29 cellular contexts compared by ENCODE assay signal in genomic region chr19:47821460-47822020, GRCh38. TPM values are rescaled to one million over a fixed set of nuclear protein-coding genes. Genes with fewer than 3 reads are reported as not detected.
"Had no signal": no experiment of that assay in that cellular context is flagged by ENCODE, and none has a peak within 500 bp of the region (broad histone marks: within the 10 kb centered on the region; RNA-seq: fewer than 3 reads in every experiment).

Gene CRX (plus strand): TSS chr19:47821937. CDS start chr19:47834444, 12,507 bp downstream.

- H3K9me3 Mint-ChIP-seq: activated CD4-positive, alpha-beta T cell treated with anti-CD3 and anti-CD28 coated beads, Interleukin-2, amount 10 ng/mL, durations not matched to agents 7 days and 5 days; T-helper 2 cell treated with Interferon-gamma antibody and Interleukin-4, amounts not matched to agents 5 μg/mL and 100 μg/mL, for 36 hours had no signal

- H3K27ac ChIP-seq: gastrocnemius medialis, left lung, right lobe of liver had no signal

- H3K4me3 ChIP-seq: gastrocnemius medialis, left lung, right lobe of liver had no signal

- H3K36me3 ChIP-seq: gastrocnemius medialis, left lung, right lobe of liver had no signal

- ATAC-seq: esophagus mucosa; gastrocnemius medialis; left lung; right lobe of liver; stimulated activated naive CD8-positive, alpha-beta T cell treated with anti-CD3 and anti-CD28 coated beads, Interleukin-15, amount 100 ng/mL, for 72 hours had no signal

- H3K4me1 ChIP-seq: gastrocnemius medialis, left lung, right lobe of liver had no signal

- H3K4me1 Mint-ChIP-seq: stimulated activated naive CD8-positive, alpha-beta T cell treated with anti-CD3 and anti-CD28 coated beads, Interleukin-15, amount 100 ng/mL, for 72 hours had no signal

- DNase-seq: activated CD4-positive, alpha-beta T cell treated with anti-CD3 and anti-CD28 coated beads, Interleukin-2, amount 10 ng/mL, durations not matched to agents 7 days and 5 days; activated CD4-positive, CD25-positive, alpha-beta regulatory T cell; activated CD8-positive, alpha-beta memory T cell treated with anti-CD3 and anti-CD28 coated beads, Interleukin-2, amount 50 U/mL, for 48 hours; activated effector memory CD4-positive, alpha-beta T cell treated with Interleukin-2 at 50 U/mL for 16 hours; activated naive CD4-positive, alpha-beta T cell treated with anti-CD3 and anti-CD28 coated beads, Interleukin-2, amount 50 U/mL, for 16 hours; activated T-cell treated with anti-CD3 and anti-CD28 coated beads, Interleukin-2, amount 50 U/mL, for 48 hours; cerebellar nuclear complex; cortex of kidney; effector CD4-positive, alpha-beta T cell; gastrocnemius medialis; head of caudate nucleus; left lung; midbrain; right lobe of liver; small intestine; stimulated activated CD4-positive, alpha-beta T cell treated with anti-CD3 and anti-CD28 coated beads, Interleukin-15, amount 100 ng/mL, for 24 hours; stimulated activated CD4-positive, alpha-beta T cell treated with anti-CD3 and anti-CD28 coated beads, Interleukin-2, amount 100 ng/mL, for 48 hours; stimulated activated naive CD8-positive, alpha-beta T cell treated with anti-CD3 and anti-CD28 coated beads, Interleukin-15, amount 100 ng/mL, for 72 hours; trophoblast cell had no signal

- H3K4me3 Mint-ChIP-seq: activated CD4-positive, alpha-beta T cell treated with anti-CD3 and anti-CD28 coated beads, Interleukin-2, amount 10 ng/mL, durations not matched to agents 7 days and 5 days; stimulated activated naive CD8-positive, alpha-beta T cell treated with anti-CD3 and anti-CD28 coated beads, Interleukin-15, amount 100 ng/mL, for 72 hours; T-helper 2 cell treated with Interferon-gamma antibody and Interleukin-4, amounts not matched to agents 5 μg/mL and 100 μg/mL, for 36 hours had no signal

- H3K9me3 ChIP-seq: gastrocnemius medialis, right lobe of liver had no signal

- H3K27me3 ChIP-seq: right lobe of liver had no signal

- H3K27ac Mint-ChIP-seq: activated CD4-positive, alpha-beta T cell treated with anti-CD3 and anti-CD28 coated beads, Interleukin-2, amount 10 ng/mL, durations not matched to agents 7 days and 5 days; T-helper 2 cell treated with Interferon-gamma antibody and Interleukin-4, amounts not matched to agents 5 μg/mL and 100 μg/mL, for 36 hours had no signal

RNA-seq across cellular contexts. Expression of gene CRX, which starts in this region (rescaled TPM):
- total RNA-seq: activated CD4-positive, alpha-beta T cell treated with anti-CD3 and anti-CD28 coated beads, Interleukin-2, amount 10 ng/mL, durations not matched to agents 7 days and 5 days; astrocyte; bronchial epithelial cell; esophagus mucosa; gastrocnemius medialis; kidney epithelial cell; left lung; lung microvascular endothelial cell; osteocyte; pulmonary artery endothelial cell; right lobe of liver; temporal lobe had no signal
- polyA plus RNA-seq: neural cell, small intestine had no signal
